In the genomic region with DNA sequence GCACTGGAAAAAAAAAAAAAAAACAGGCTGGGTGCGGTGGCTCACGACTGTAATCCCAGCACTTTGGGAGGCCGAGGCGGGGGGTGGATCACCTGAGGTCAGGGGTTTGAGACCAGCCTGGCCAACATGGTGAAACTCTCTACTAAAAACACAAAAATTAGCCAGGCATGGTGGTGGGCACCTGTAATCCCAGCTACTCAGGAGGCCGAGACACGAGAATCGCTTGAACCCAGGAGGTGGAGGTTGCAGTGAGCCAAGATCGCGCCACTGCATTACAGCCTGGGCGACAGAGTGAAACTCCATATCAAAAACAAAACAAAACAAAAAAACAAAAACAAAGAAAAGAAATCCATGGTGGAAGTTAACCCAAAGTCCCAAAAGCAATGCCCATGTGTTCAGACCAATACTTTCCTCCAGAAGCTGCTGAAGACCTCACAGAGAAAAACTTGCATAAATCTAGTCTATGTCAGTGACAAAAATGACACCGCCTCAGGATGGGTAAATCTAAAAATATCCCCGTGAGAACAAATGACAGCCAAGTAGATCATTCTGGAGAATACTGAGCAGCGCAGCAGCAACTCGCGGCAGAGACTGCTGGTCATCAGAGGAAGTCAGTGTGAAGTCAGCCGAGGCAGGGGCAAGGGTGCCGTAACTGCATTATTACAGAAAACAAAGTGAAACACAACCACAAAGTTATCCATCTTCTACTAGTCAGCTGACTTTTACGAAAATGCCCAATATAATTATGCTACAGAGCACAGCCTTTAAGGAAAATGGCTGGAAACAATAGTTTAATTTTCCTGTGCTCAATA, we compare ENCODE assay signal across 8 cellular contexts. TPM values are rescaled to one million over a fixed set of nuclear protein-coding genes. Genes with fewer than 3 reads are reported as not detected.
DNase-seq lines count a peak whose midpoint lies in the region; ATAC-seq, FAIRE-seq and TF ChIP-seq lines count a peak whose summit lies in the region.

No MANE protein-coding gene starts in this region.

- 79% methylated on average over 18 of the region's 18 CpGs for WGBS in prostate gland

- CTCF ChIA-PET in endothelial cell of umbilical vein (lab: Charles Lee) = interaction anchor here (0.7 kb wide), 1 partner anchor 14 kb away, joined by 4 read pairs; no protein-coding TSS in a partner anchor

- no peak for TF ChIP-seq CTCF in endothelial cell of umbilical vein (IDR thresholded peaks at IDR 0.05; ENCODE audit: extremely low read depth in 1 of 2, insufficient read depth in 1 of 2, low read depth in 1 of 2, low read length in 2 of 2)
- TF ChIP-seq CTCF in prostate gland (IDR thresholded peaks at IDR 0.05) = no peak

- peak; percentile 58 to 61 for DNase-seq in activated CD4-positive, alpha-beta T cell treated with anti-CD3 and anti-CD28 coated beads, Interleukin-2, amount 50 U/mL, for 4 hours
- DNase-seq in endothelial cell of umbilical vein (ENCODE audit: low read depth, low spot score) = no peak
- no peak for DNase-seq in prostate gland (ENCODE audit: low spot score)
- DNase-seq in DMS53 treated with DMSO at 0.1 percent for 48 hours (lab: John Stamatoyannopoulos, UW; ENCODE audit: unreplicated experiment) = no peak
- no peak for DNase-seq in DMS153 treated with DMSO at 0.1 percent for 48 hours (lab: John Stamatoyannopoulos, UW; ENCODE audit: unreplicated experiment)
- no peak for DNase-seq in NCI-H2171 treated with DMSO at 0.1 percent for 48 hours (lab: John Stamatoyannopoulos, UW)

- H3K27me3 ChIP-seq in endothelial cell of umbilical vein (ENCODE audit: control insufficient read depth in 2 of 2, insufficient read depth in 2 of 2, low read length in 2 of 2) (no peaks in the 10 kb centered on the region), prostate gland (replicated peaks; ENCODE audit: insufficient read depth) (no peaks in the 10 kb centered on the region)

- TF ChIP-seq POLR2A in endothelial cell of umbilical vein (IDR thresholded peaks at IDR 0.05; ENCODE audit: low read depth, low read length) (no peak), prostate gland (IDR thresholded peaks at IDR 0.05) (no peak)

- POLR2A ChIA-PET in endothelial cell of umbilical vein (lab: Charles Lee) = no interaction called here

- H3K9ac ChIP-seq in endothelial cell of umbilical vein (replicated peaks; ENCODE audit: extremely low read depth, insufficient read depth, low read length) = no peak overlapping the region

- H3K36me3 ChIP-seq in endothelial cell of umbilical vein (ENCODE audit: control insufficient read depth in 2 of 2, extremely low read depth in 1 of 2, insufficient read depth in 2 of 2, low read length in 2 of 2) (no peaks in the 10 kb centered on the region), prostate gland (no peaks in the 10 kb centered on the region)

- intact Hi-C loops in endothelial cell of umbilical vein (cut with micrococcal nuclease) (no loop called here), prostate gland (cut with DNase I) (no loop called here)

- peaks cover 95% of the 10 kb centered on the region for H3K79me2 ChIP-seq in endothelial cell of umbilical vein (ENCODE audit: control insufficient read depth, insufficient read depth, low read length)

- FAIRE-seq in endothelial cell of umbilical vein (lab: Jason Lieb, UNC) = no peak

- H3K9me3 ChIP-seq in endothelial cell of umbilical vein (replicated peaks; ENCODE audit: control insufficient read depth, insufficient read depth, low read length) = no peaks in the 10 kb centered on the region
- H3K9me3 ChIP-seq in prostate gland = no peaks in the 10 kb centered on the region

- no peak overlapping the region for H3K27ac ChIP-seq in endothelial cell of umbilical vein (ENCODE audit: insufficient read depth, low read depth, low read length)
- H3K27ac ChIP-seq in prostate gland = peak overlapping the region; percentile 32 to 56

- peak; percentile 77 for ATAC-seq in GM19324 (IDR thresholded peaks at IDR 0.05; ENCODE audit: low FRiP score, unreplicated experiment)
- peak; percentile 90 for ATAC-seq in HG03342 (IDR thresholded peaks at IDR 0.05; ENCODE audit: unreplicated experiment)

- H2AFZ ChIP-seq in endothelial cell of umbilical vein (ENCODE audit: low read depth, low read length) = no peak overlapping the region

- H4K20me1 ChIP-seq in endothelial cell of umbilical vein (replicated peaks; ENCODE audit: control insufficient read depth, extremely low read depth, insufficient read depth, low read length) = no peaks in the 10 kb centered on the region

- H3K4me3 ChIP-seq in endothelial cell of umbilical vein (replicated peaks in 1 of 3; ENCODE audit: insufficient read depth in 1 of 3, low read depth in 1 of 3, low read length in 3 of 3) (no peak overlapping the region), prostate gland (no peak overlapping the region)

- H3K4me2 ChIP-seq in endothelial cell of umbilical vein (ENCODE audit: insufficient read depth, low read length) = peak overlapping the region; percentile 13

- dilution Hi-C loops in endothelial cell of umbilical vein (cut with MboI; ENCODE audit: extremely low pct_ligation_motif_present, low sequenced_read_pairs) = no loop called here

- no peaks in the 10 kb centered on the region for H3K9me1 ChIP-seq in endothelial cell of umbilical vein (replicated peaks; ENCODE audit: control insufficient read depth, extremely low read depth, insufficient read depth, low read length)

- H3K4me1 ChIP-seq in endothelial cell of umbilical vein (ENCODE audit: control insufficient read depth, extremely low read depth, insufficient read depth, low read length) (peaks cover 6% of the 10 kb centered on the region), prostate gland (replicated peaks) (no peaks in the 10 kb centered on the region)

- BruUV-seq in endothelial cell of umbilical vein (replicated peaks; lab: Mats Ljungman, UMichigan) = no TSS peak

TF ChIP-seq in endothelial cell of umbilical vein, 7 proteins besides CTCF, POLR2A, EP300 and RAD21:
- TF ChIP-seq JUN (IDR thresholded peaks at IDR 0.05; ENCODE audit: borderline replicate concordance, insufficient read depth, insufficient read length, low read depth) (no peak), EZH2 (IDR thresholded peaks at IDR 0.05; ENCODE audit: borderline replicate concordance, low read depth, low read length, severe bottlenecking) (no peak), POLR2AphosphoS5 (IDR thresholded peaks at IDR 0.05; ENCODE audit: insufficient read depth, low read depth, low read length) (no peak), GATA2 (IDR thresholded peaks at IDR 0.05; ENCODE audit: insufficient read depth, insufficient read length, low read depth, low read length) (no peak), MYC (IDR thresholded peaks at IDR 0.05; ENCODE audit: low read depth, low read length) (no peak), FOS (IDR thresholded peaks at IDR 0.05; ENCODE audit: borderline replicate concordance, insufficient read depth, low read length) (no peak)
- TF ChIP-seq, protein P1, sequence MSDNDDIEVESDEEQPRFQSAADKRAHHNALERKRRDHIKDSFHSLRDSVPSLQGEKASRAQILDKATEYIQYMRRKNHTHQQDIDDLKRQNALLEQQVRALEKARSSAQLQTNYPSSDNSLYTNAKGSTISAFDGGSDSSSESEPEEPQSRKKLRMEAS (IDR thresholded peaks at IDR 0.05; ENCODE audit: insufficient read depth, insufficient read length) = no peak

RNA-seq across cellular contexts. Expression of a gene that starts 41.0 kb away (rescaled TPM):
- total RNA-seq in endothelial cell of umbilical vein = 21.8 and 24.4 TPM in 2 replicates
- polyA plus RNA-seq in endothelial cell of umbilical vein = 11.1 and 14.7 TPM in 2 replicates
- polyA plus RNA-seq in endothelial cell of umbilical vein (2011; cell fraction: cytosol; rRNA removed) = 12.0 and 13.7 TPM in 2 replicates
- polyA plus RNA-seq in endothelial cell of umbilical vein (2011; cell fraction: nucleus; rRNA removed) = 45.1 and 51.0 TPM in 2 replicates
- polyA plus RNA-seq in endothelial cell of umbilical vein (2012) = 23.9 and 25.0 TPM in 2 replicates
- polyA minus RNA-seq in endothelial cell of umbilical vein = 23.8 and 28.8 TPM in 2 replicates
- polyA minus RNA-seq in endothelial cell of umbilical vein (2011; cell fraction: cytosol; rRNA and poly(A)+ RNA removed) = 22.9 TPM
- 29.2 and 30.8 TPM in 2 replicates for polyA minus RNA-seq in endothelial cell of umbilical vein (2011; cell fraction: nucleus; rRNA and poly(A)+ RNA removed)
- 100 to 1,000 TPM in 1 of 2 donors, 10 to 100 TPM in 1; 19.5 to 120 TPM for total RNA-seq in prostate gland

Comparison
In these comparisons a context has a peak if more than half of its experiments do, and no peak if none do; other contexts are left out.
1. DNase-seq: peak in activated CD4-positive, alpha-beta T cell treated with anti-CD3 and anti-CD28 coated beads, Interleukin-2, amount 50 U/mL, for 4 hours (2 of 2); none in endothelial cell of umbilical vein (single experiment), prostate gland (single experiment), DMS53 treated with DMSO at 0.1 percent for 48 hours (single experiment), DMS153 treated with DMSO at 0.1 percent for 48 hours (single experiment) and NCI-H2171 treated with DMSO at 0.1 percent for 48 hours (single experiment).